23 cellular contexts compared by ENCODE assay signal in the genomic region with DNA sequence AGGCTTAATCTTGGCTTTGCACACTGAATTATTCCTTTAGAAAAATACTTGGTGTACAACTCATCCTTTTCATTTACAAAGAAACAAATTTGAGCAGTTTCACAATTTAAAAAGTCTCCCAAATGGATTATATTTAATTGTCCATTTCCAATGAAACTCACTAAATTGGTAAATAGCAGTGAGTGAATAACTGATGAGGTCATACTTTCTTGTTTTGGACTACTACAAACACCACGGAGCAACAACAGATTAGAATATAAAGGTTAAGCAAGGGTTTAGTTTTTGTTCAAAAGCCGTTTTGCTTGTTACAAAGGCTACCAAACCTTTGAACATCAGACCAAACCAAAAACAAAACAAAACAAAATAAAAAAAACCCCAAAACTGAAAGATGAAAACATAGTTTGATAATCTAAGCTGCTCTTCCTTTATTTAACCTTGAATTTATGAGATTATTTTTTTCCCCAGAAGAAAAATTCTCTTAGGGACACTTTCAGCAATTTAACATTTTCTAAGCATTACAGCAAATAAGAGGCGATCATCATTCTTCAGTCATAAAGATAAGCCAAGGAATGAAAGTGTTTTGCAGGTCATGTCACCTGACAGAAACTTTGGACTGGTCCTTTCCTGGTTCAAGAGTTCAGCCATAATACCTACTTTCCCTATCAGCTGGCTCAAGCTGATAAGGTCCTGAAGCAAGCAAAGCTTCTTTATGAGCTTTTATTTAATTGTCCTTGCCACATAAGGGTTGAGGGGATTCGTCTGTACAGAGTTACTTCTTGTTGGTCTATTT.
DNase-seq lines count a peak whose midpoint lies in the region; ATAC-seq and TF ChIP-seq lines count a peak whose summit lies in the region.
"Had no signal": no experiment of that assay in that cellular context is flagged by ENCODE, and none has a peak within 500 bp of the region (broad histone marks: within the 10 kb centered on the region; RNA-seq: fewer than 3 reads in every experiment).

No MANE protein-coding gene starts in this region.

- intact Hi-C loops in PC-9 (cut with micrococcal nuclease; ENCODE audit: unreplicated experiment), result no loop called here

- H3K4ac ChIP-seq in neuronal stem cell (ENCODE audit: low read length), result no peak overlapping the region

- no peaks in the 10 kb centered on the region for H3K27me3 Mint-ChIP-seq in WTC11 (ENCODE audit: low read depth)

- peaks cover 13% of the 10 kb centered on the region for H3F3A ChIP-seq in PC-9 (ENCODE audit: insufficient read depth, low read depth)

- no peak overlapping the region for H2BK120ac ChIP-seq in neuronal stem cell (ENCODE audit: low read depth, low read length)

- no peak overlapping the region for H3K27ac ChIP-seq in ACC112 (ENCODE audit: low read depth, low read length)
- peak overlapping the region; percentile 40 for H3K27ac ChIP-seq in PC-9
- H3K27ac ChIP-seq in neuronal stem cell (replicated peaks; ENCODE audit: low read length), result no peak overlapping the region
- peak overlapping the region in 1 of 4 donors; percentile 10 for H3K27ac ChIP-seq in tibial nerve
- H3K27ac ChIP-seq: gastrocnemius medialis had no signal

- no peak overlapping the region for H2BK12ac ChIP-seq in neuronal stem cell (ENCODE audit: low read length)

- no peak for TF ChIP-seq EP300 in tibial nerve (IDR thresholded peaks at IDR 0.05)

- no peaks in the 10 kb centered on the region for H3K9me2 ChIP-seq in PC-9 (ENCODE audit: insufficient read depth)

- H2BK15ac ChIP-seq in neuronal stem cell (ENCODE audit: low read length), result no peak overlapping the region

- CTCF ChIA-PET in PC-9 (lab: Charles Lee) (interaction anchor here (0.9 kb wide), 1 partner anchor 8 kb away, joined by 3 read pairs; no protein-coding TSS in a partner anchor), WTC11 (lab: Charles Lee) (interaction anchor here (0.7 to 2.7 kb wide), 2 partner anchors 11 to 100 kb away, joined by 3 to 7 read pairs; no protein-coding TSS in a partner anchor)

- H3K4me3 Mint-ChIP-seq in WTC11, result no peak overlapping the region
- H3K4me3 Mint-ChIP-seq: activated naive CD8-positive, alpha-beta T cell treated with anti-CD3 and anti-CD28 coated beads for 36 hours; activated T-helper 1 cell treated with anti-CD3 and anti-CD28 coated beads, Interleukin-12 subunit alpha, Interleukin-12 subunit beta, Interleukin-2, Interleukin-4 antibody, amounts not matched to agents 30 ng/mL and 10 ng/mL and 1 ng/mL, durations not matched to agents 14 hours and 24 hours and 36 hours; B cell; dendritic cell treated with granulocyte-macrophage colony-stimulating factor and Interleukin-4, amounts not matched to agents 40 ng/mL and 50 ng/mL, for 4 days; natural killer cell treated with Interleukin-12 subunit alpha and Interleukin-12 subunit beta and Interleukin-15 and Interleukin-18, amount 100 ng/mL, for 72 hours; stimulated activated naive CD8-positive, alpha-beta T cell treated with anti-CD3 and anti-CD28 coated beads, Interleukin-15, Interleukin-2, amounts not matched to agents 100 ng/mL and 50 ng/mL, for 24 hours had no signal

- peaks cover 7% of the 10 kb centered on the region for H3K4me1 Mint-ChIP-seq in WTC11

- H2BK5ac ChIP-seq in neuronal stem cell (ENCODE audit: low read length), result no peak overlapping the region

- no peaks in the 10 kb centered on the region for H4K20me1 ChIP-seq in PC-9 (ENCODE audit: insufficient read depth)

- H3K27ac Mint-ChIP-seq in WTC11, result no peak overlapping the region
- H3K27ac Mint-ChIP-seq: activated naive CD8-positive, alpha-beta T cell treated with anti-CD3 and anti-CD28 coated beads for 36 hours; activated T-helper 1 cell treated with anti-CD3 and anti-CD28 coated beads, Interleukin-12 subunit alpha, Interleukin-12 subunit beta, Interleukin-2, Interleukin-4 antibody, amounts not matched to agents 30 ng/mL and 10 ng/mL and 1 ng/mL, durations not matched to agents 14 hours and 24 hours and 36 hours; B cell; dendritic cell treated with granulocyte-macrophage colony-stimulating factor and Interleukin-4, amounts not matched to agents 40 ng/mL and 50 ng/mL, for 4 days; natural killer cell treated with Interleukin-12 subunit alpha and Interleukin-12 subunit beta and Interleukin-15 and Interleukin-18, amount 100 ng/mL, for 72 hours; stimulated activated naive CD8-positive, alpha-beta T cell treated with anti-CD3 and anti-CD28 coated beads, Interleukin-15, Interleukin-2, amounts not matched to agents 100 ng/mL and 50 ng/mL, for 24 hours had no signal

- H3K9ac ChIP-seq in neuronal stem cell (ENCODE audit: low read depth, low read length, poor library complexity), result no peak overlapping the region

- H3K79me2 ChIP-seq in ACC112 (ENCODE audit: control insufficient read depth, insufficient read depth, low read length, unreplicated experiment) (no peaks in the 10 kb centered on the region), PC-9 (ENCODE audit: low read depth) (no peaks in the 10 kb centered on the region)

- H3K36me3 ChIP-seq in ACC112 (ENCODE audit: insufficient read depth, low read length) (no peaks in the 10 kb centered on the region), PC-9 (ENCODE audit: low read depth) (no peaks in the 10 kb centered on the region), neuronal stem cell (replicated peaks in 1 of 2; ENCODE audit: control insufficient read depth in 2 of 2, insufficient read depth in 2 of 2, low read length in 2 of 2) (no peaks in the 10 kb centered on the region), tibial nerve (no peaks in the 10 kb centered on the region)
- H3K36me3 ChIP-seq: breast epithelium, gastrocnemius medialis had no signal

- H3K4me3 ChIP-seq in ACC112 (ENCODE audit: low read depth, low read length) (no peak overlapping the region), PC-9 (no peak overlapping the region), neuronal stem cell (ENCODE audit: low read length in 2 of 2) (no peak overlapping the region), tibial nerve (no peak overlapping the region)
- H3K4me3 ChIP-seq: breast epithelium, gastrocnemius medialis had no signal

- no peak overlapping the region for H4K91ac ChIP-seq in neuronal stem cell (ENCODE audit: low read depth, low read length, poor library complexity)

- no peak overlapping the region for H2AK5ac ChIP-seq in neuronal stem cell (ENCODE audit: low read depth, low read length)

- WGBS in neuronal stem cell (ENCODE audit: extremely low coverage in 2 of 2, insufficient read length in 2 of 2, insufficient replicate concordance in 1 of 2), 2 donors, result no CpG with 5 or more reads among the region's 4 CpGs
- 51 to 57% methylated on average over 4 of the region's 4 CpGs for WGBS in tibial nerve, 2 donors

- POLR2A ChIA-PET in PC-9 (lab: Charles Lee; ENCODE audit: unreplicated experiment) (interaction anchor here (0.6 kb wide), 1 partner anchor 9 kb away, joined by 9 read pairs; no protein-coding TSS in a partner anchor), WTC11 (lab: Charles Lee) (no interaction called here)

- peak in 1 of 2 experiments; percentile 66 for DNase-seq in PC-9
- DNase-seq in fibroblast of gingiva (ENCODE audit: low read depth), result peak; percentile 16
- DNase-seq in mucosa of gallbladder (ENCODE audit: low spot score), result peak; percentile 22
- no peak for DNase-seq in neuronal stem cell (ENCODE audit: low spot score)
- no peak for DNase-seq in DMS114 treated with DMSO at 0.1 percent for 48 hours (lab: John Stamatoyannopoulos, UW; ENCODE audit: unreplicated experiment)
- DNase-seq in WTC11 (ENCODE audit: low spot score), result no peak
- DNase-seq in tibial nerve (ENCODE audit: low spot score in 2 of 2), result no peak
- DNase-seq: 8988T; activated naive CD8-positive, alpha-beta T cell treated with anti-CD3 and anti-CD28 coated beads for 36 hours; COR-L47; gastrocnemius medialis; NCI-H146; NCI-H2171 treated with DMSO at 0.1 percent for 48 hours; NCI-H69; SW 1271 had no signal

- H3K9me3 ChIP-seq in PC-9 (ENCODE audit: insufficient read depth, low read depth) (peaks cover 8% of the 10 kb centered on the region; the same call in 1 of the 2 replicates), neuronal stem cell (replicated peaks in 1 of 2; ENCODE audit: control insufficient read depth in 2 of 2, insufficient read depth in 1 of 2, low read depth in 1 of 2, low read length in 2 of 2) (no peaks in the 10 kb centered on the region), tibial nerve (no peaks in the 10 kb centered on the region)
- H3K9me3 ChIP-seq: breast epithelium, gastrocnemius medialis had no signal

- H2AFZ ChIP-seq in ACC112 (ENCODE audit: low read length, unreplicated experiment) (peak overlapping the region; percentile 49), PC-9 (no peak overlapping the region), neuronal stem cell (ENCODE audit: low read length) (no peak overlapping the region)

- H3K9me3 Mint-ChIP-seq in WTC11, result no peaks in the 10 kb centered on the region
- H3K9me3 Mint-ChIP-seq: activated naive CD8-positive, alpha-beta T cell treated with anti-CD3 and anti-CD28 coated beads for 36 hours; activated T-helper 1 cell treated with anti-CD3 and anti-CD28 coated beads, Interleukin-12 subunit alpha, Interleukin-12 subunit beta, Interleukin-2, Interleukin-4 antibody, amounts not matched to agents 30 ng/mL and 10 ng/mL and 1 ng/mL, durations not matched to agents 14 hours and 24 hours and 36 hours; dendritic cell treated with granulocyte-macrophage colony-stimulating factor and Interleukin-4, amounts not matched to agents 40 ng/mL and 50 ng/mL, for 4 days; natural killer cell treated with Interleukin-12 subunit alpha and Interleukin-12 subunit beta and Interleukin-15 and Interleukin-18, amount 100 ng/mL, for 72 hours; stimulated activated naive CD8-positive, alpha-beta T cell treated with anti-CD3 and anti-CD28 coated beads, Interleukin-15, Interleukin-2, amounts not matched to agents 100 ng/mL and 50 ng/mL, for 24 hours had no signal

- H3K23ac ChIP-seq in neuronal stem cell (ENCODE audit: low read depth, low read length, poor library complexity), result no peak overlapping the region

- no peak overlapping the region for H3K18ac ChIP-seq in neuronal stem cell (ENCODE audit: low read length)

- ATAC-seq in WTC11, result no peak
- ATAC-seq: natural killer cell treated with Interleukin-12 subunit alpha and Interleukin-12 subunit beta and Interleukin-15 and Interleukin-18, amount 100 ng/mL, for 72 hours; Right ventricle myocardium inferior had no signal

- H3K27me3 ChIP-seq in ACC112 (ENCODE audit: insufficient read depth, low read length) (no peaks in the 10 kb centered on the region), PC-9 (ENCODE audit: insufficient read depth, low read depth) (no peaks in the 10 kb centered on the region), neuronal stem cell (ENCODE audit: control insufficient read depth in 3 of 3, insufficient read depth in 3 of 3, low read depth in 1 of 3, low read length in 3 of 3) (no peaks in the 10 kb centered on the region), tibial nerve (no peaks in the 10 kb centered on the region)
- H3K27me3 ChIP-seq: breast epithelium, gastrocnemius medialis had no signal

- no peak overlapping the region for H3K4me2 ChIP-seq in PC-9
- no peak overlapping the region for H3K4me2 ChIP-seq in neuronal stem cell (ENCODE audit: insufficient read depth, low read length, poor library complexity, severe bottlenecking)

- H3K79me1 ChIP-seq in neuronal stem cell (ENCODE audit: low read depth, low read length), result no peaks in the 10 kb centered on the region

- no peaks in the 10 kb centered on the region for H3K36me3 Mint-ChIP-seq in WTC11
- H3K36me3 Mint-ChIP-seq: activated naive CD8-positive, alpha-beta T cell treated with anti-CD3 and anti-CD28 coated beads for 36 hours; natural killer cell treated with Interleukin-12 subunit alpha and Interleukin-12 subunit beta and Interleukin-15 and Interleukin-18, amount 100 ng/mL, for 72 hours had no signal

- H3K4me1 ChIP-seq in ACC112 (ENCODE audit: control insufficient read depth, insufficient read depth, low read length, unreplicated experiment) (peaks cover 50% of the 10 kb centered on the region), PC-9 (replicated peaks; ENCODE audit: insufficient read depth) (peaks cover 26% of the 10 kb centered on the region), neuronal stem cell (ENCODE audit: control insufficient read depth in 2 of 2, insufficient read depth in 1 of 2, low read depth in 1 of 2, low read length in 2 of 2) (no peaks in the 10 kb centered on the region), tibial nerve (peaks cover 0 to 11% (median 1%) of the 10 kb centered on the region in 4 donors)
- H3K4me1 ChIP-seq: breast epithelium had no signal

- H3K14ac ChIP-seq in neuronal stem cell (ENCODE audit: low read length), result no peak overlapping the region

- BruUV-seq in PC-9 (replicated peaks; lab: Mats Ljungman, UMichigan), result no TSS peak

- TF ChIP-seq POLR2A in tibial nerve (IDR thresholded peaks at IDR 0.05), result no peak

- no peak for TF ChIP-seq CTCF in PC-9 (conservative IDR thresholded peaks at IDR 0.05)
- TF ChIP-seq CTCF in WTC11 (IDR thresholded peaks at IDR 0.05), result no peak
- TF ChIP-seq CTCF in tibial nerve (IDR thresholded peaks at IDR 0.05), result no peak

- no peak overlapping the region for H4K8ac ChIP-seq in neuronal stem cell (ENCODE audit: low read depth, low read length)

Comparison
In these comparisons a context has a peak if more than half of its experiments do, and no peak if none do; other contexts are left out.
1. DNase-seq: peak in fibroblast of gingiva (single experiment) and mucosa of gallbladder (single experiment); none in neuronal stem cell (single experiment), DMS114 treated with DMSO at 0.1 percent for 48 hours (single experiment), WTC11 (single experiment) and tibial nerve (0 of 2).